In genomic region chr6:24547243-24547642, GRCh38 we compare ENCODE assay signal across 8 cellular contexts. TPM values are rescaled to one million over a fixed set of nuclear protein-coding genes. Genes with fewer than 3 reads are reported as not detected.
DNase-seq lines count a peak whose midpoint lies in the region; ATAC-seq and TF ChIP-seq lines count a peak whose summit lies in the region.

No MANE protein-coding gene starts in this region.

- peak in 1 of 9 donors; percentile 21 for TF ChIP-seq CTCF in heart right ventricle (IDR thresholded peaks at IDR 0.05)

- H3K4me3 ChIP-seq in heart right ventricle: no peak overlapping the region

- DNase-seq in NOMO-1 treated with DMSO at 0.1 percent for 48 hours (lab: John Stamatoyannopoulos, UW; ENCODE audit: unreplicated experiment) (peak; percentile 29), GM03348 (ENCODE audit: low spot score) (no peak), heart right ventricle (no peak)
- DNase-seq in activated naive CD4-positive, alpha-beta T cell (lab: John Stamatoyannopoulos, UW): peak in 3 of 4 experiments; percentile 5 to 17 (median 11)
- DNase-seq in stimulated activated CD4-positive, alpha-beta T cell treated with anti-CD3 and anti-CD28 coated beads, Interleukin-4, amount 100 ng/mL, for 48 hours (ENCODE audit: low read depth in 2 of 2): peak; percentile 7 to 32

- H3K27ac ChIP-seq in heart right ventricle: no peak overlapping the region

- no peaks in the 10 kb centered on the region for H3K9me3 ChIP-seq in heart right ventricle

- 10 to 13% methylated on average over 12 of the region's 12 CpGs for WGBS in heart right ventricle, 2 donors

- ATAC-seq in GM21423 (IDR thresholded peaks at IDR 0.05; ENCODE audit: unreplicated experiment): peak; percentile 82
- ATAC-seq in HG02840 (IDR thresholded peaks at IDR 0.05; ENCODE audit: low FRiP score, unreplicated experiment): no peak
- no peak for ATAC-seq in GM21737 (IDR thresholded peaks at IDR 0.05; ENCODE audit: unreplicated experiment)
- ATAC-seq in heart right ventricle: no peak

- intact Hi-C loops in heart right ventricle (cut with DNase I): no loop called here

- H3K4me1 ChIP-seq in heart right ventricle: peaks cover 0 to 6% (median 0%) of the 10 kb centered on the region in 9 donors

- no peaks in the 10 kb centered on the region for H3K36me3 ChIP-seq in heart right ventricle

- peaks cover 0 to 35% (median 15%) of the 10 kb centered on the region in 7 donors for H3K27me3 ChIP-seq in heart right ventricle

RNA-seq across cellular contexts. Expression of gene ALDH5A1, which starts 52.5 kb away (rescaled TPM):
- 10 to 100 TPM; 23.1 to 45.5 (median 30.0) TPM for total RNA-seq in heart right ventricle
- 1 to 10 TPM; 1.9 to 4.4 TPM for polyA plus RNA-seq in heart right ventricle

RNA-seq across cellular contexts. Expression of gene GPLD1, which starts 57.9 kb away (rescaled TPM):
- 1 to 10 TPM in 4 of 10 donors, under 1 TPM in 6; 0.59 to 1.5 (median 0.89) TPM for total RNA-seq in heart right ventricle
- polyA plus RNA-seq in heart right ventricle: under 1 TPM; 0.07 to 0.44 TPM

Comparison
In these comparisons a context has a peak if more than half of its experiments do, and no peak if none do; other contexts are left out.
1. DNase-seq: peak in NOMO-1 treated with DMSO at 0.1 percent for 48 hours (single experiment), activated naive CD4-positive, alpha-beta T cell (3 of 4) and stimulated activated CD4-positive, alpha-beta T cell treated with anti-CD3 and anti-CD28 coated beads, Interleukin-4, amount 100 ng/mL, for 48 hours (2 of 2); none in GM03348 (single experiment) and heart right ventricle (0 of 2).